Comparison of ENCODE assay signal across 1 cellular context in the genomic region with DNA sequence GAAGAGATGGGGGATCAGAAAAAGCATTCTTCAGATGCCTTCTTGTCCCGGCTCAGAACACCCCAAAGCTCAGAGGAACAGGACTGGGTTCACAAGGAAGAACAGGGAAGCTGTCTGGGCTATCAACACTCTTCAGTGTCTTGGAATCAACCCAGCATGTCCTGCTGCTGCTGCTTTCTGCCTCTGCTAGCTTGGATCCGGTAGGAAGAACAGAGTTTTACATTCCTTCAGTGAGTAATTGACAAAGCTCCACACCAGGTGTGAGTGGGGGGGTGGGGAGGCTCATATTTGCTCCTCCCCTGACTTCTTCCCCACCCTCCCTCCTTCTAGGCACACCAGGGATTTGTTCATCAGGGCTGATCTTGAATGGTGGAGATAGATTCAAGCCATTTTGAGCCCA.
TF ChIP-seq lines count a peak whose summit lies in the region.

No MANE protein-coding gene starts in this region.

TF ChIP-seq in WTC11, 78 proteins besides CTCF, POLR2A, EP300 and RAD21 (continued from another document):
- TF ChIP-seq, protein P1, sequence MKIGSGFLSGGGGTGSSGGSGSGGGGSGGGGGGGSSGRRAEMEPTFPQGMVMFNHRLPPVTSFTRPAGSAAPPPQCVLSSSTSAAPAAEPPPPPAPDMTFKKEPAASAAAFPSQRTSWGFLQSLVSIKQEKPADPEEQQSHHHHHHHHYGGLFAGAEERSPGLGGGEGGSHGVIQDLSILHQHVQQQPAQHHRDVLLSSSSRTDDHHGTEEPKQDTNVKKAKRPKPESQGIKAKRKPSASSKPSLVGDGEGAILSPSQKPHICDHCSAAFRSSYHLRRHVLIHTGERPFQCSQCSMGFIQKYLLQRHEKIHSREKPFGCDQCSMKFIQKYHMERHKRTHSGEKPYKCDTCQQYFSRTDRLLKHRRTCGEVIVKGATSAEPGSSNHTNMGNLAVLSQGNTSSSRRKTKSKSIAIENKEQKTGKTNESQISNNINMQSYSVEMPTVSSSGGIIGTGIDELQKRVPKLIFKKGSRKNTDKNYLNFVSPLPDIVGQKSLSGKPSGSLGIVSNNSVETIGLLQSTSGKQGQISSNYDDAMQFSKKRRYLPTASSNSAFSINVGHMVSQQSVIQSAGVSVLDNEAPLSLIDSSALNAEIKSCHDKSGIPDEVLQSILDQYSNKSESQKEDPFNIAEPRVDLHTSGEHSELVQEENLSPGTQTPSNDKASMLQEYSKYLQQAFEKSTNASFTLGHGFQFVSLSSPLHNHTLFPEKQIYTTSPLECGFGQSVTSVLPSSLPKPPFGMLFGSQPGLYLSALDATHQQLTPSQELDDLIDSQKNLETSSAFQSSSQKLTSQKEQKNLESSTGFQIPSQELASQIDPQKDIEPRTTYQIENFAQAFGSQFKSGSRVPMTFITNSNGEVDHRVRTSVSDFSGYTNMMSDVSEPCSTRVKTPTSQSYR (CRISPR knock-in tag; IDR thresholded peaks at IDR 0.05), result no peak
- no peak for TF ChIP-seq ZNF423 (CRISPR knock-in tag; IDR thresholded peaks at IDR 0.05)
- no peak for TF ChIP-seq GTF2I (CRISPR knock-in tag; conservative IDR thresholded peaks at IDR 0.05)
- TF ChIP-seq GABPB1 (CRISPR knock-in tag; IDR thresholded peaks at IDR 0.05), result no peak
- TF ChIP-seq, protein P2, sequence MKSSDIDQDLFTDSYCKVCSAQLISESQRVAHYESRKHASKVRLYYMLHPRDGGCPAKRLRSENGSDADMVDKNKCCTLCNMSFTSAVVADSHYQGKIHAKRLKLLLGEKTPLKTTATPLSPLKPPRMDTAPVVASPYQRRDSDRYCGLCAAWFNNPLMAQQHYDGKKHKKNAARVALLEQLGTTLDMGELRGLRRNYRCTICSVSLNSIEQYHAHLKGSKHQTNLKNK (CRISPR knock-in tag; IDR thresholded peaks at IDR 0.05), result no peak
